In genomic region chr15:50315814-50316630, GRCh38 we compare ENCODE assay signal across 9 cellular contexts. TPM values are rescaled to one million over a fixed set of nuclear protein-coding genes. Genes with fewer than 3 reads are reported as not detected.
DNase-seq lines count a peak whose midpoint lies in the region; ATAC-seq, FAIRE-seq and TF ChIP-seq lines count a peak whose summit lies in the region.
"Had no signal": no experiment of that assay in that cellular context is flagged by ENCODE, and none has a peak within 500 bp of the region (broad histone marks: within the 10 kb centered on the region; RNA-seq: fewer than 3 reads in every experiment).

No MANE protein-coding gene starts in this region.

- H3K27me3 ChIP-seq in transverse colon, result no peaks in the 10 kb centered on the region

- H3K4me1 ChIP-seq in A549, result peaks cover 25% of the 10 kb centered on the region
- H3K4me1 ChIP-seq in transverse colon, result peaks cover 0 to 8% (median 0%) of the 10 kb centered on the region in 4 donors

- 26% methylated on average over 4 of the region's 4 CpGs for WGBS in A549 (ENCODE audit: missing lambda C conversion rate)
- WGBS in transverse colon (ENCODE audit: low coverage in 1 of 2), 2 donors, result 15 to 45% methylated on average over 2 to 4 of the region's 4 CpGs

- H3K27me3 Mint-ChIP-seq in activated T-helper 17 cell treated with anti-CD3 and anti-CD28 coated beads, Interleukin-2, amount 50 U/mL, for 72 hours, result no peaks in the 10 kb centered on the region
- no peaks in the 10 kb centered on the region for H3K27me3 Mint-ChIP-seq in activated T-cell treated with anti-CD3 and anti-CD28 coated beads, Interleukin-2, amount 50 U/mL, for 72 hours (ENCODE audit: low read depth)

- peak; percentile 30 to 77; a peak in 3 of 6 replicates for ATAC-seq in A549
- peak; percentile 52 for ATAC-seq in activated T-helper 17 cell treated with anti-CD3 and anti-CD28 coated beads, Interleukin-2, amount 50 U/mL, for 72 hours (replicated peaks)
- no peak for ATAC-seq in activated T-cell treated with anti-CD3 and anti-CD28 coated beads, Interleukin-2, amount 50 U/mL, for 72 hours (replicated peaks in 1 of 2)

- H3K4me3 ChIP-seq in A549 (no peak overlapping the region), GM12864 (ENCODE audit: low read depth, low read length) (no peak overlapping the region), transverse colon (no peak overlapping the region)

- TF ChIP-seq RAD21 in A549 (conservative IDR thresholded peaks at IDR 0.05 in 1 of 2, IDR thresholded peaks at IDR 0.05 in 1 of 2), result peak; percentile 92 to 96

- CTCF ChIA-PET in A549 (lab: Yijun Ruan, JAX), result interaction anchor here (0.6 to 5.4 kb wide), 53 partner anchors 9 to 1459 kb away, joined by 3 to 67 read pairs (median 5); partner anchors contain the start of gene SLC27A2

- H3K4me1 Mint-ChIP-seq in activated T-helper 17 cell treated with anti-CD3 and anti-CD28 coated beads, Interleukin-2, amount 50 U/mL, for 72 hours, result peaks cover 19% of the 10 kb centered on the region
- peaks cover 24% of the 10 kb centered on the region for H3K4me1 Mint-ChIP-seq in activated T-cell treated with anti-CD3 and anti-CD28 coated beads, Interleukin-2, amount 50 U/mL, for 72 hours (ENCODE audit: low read depth)

- peak; percentile 97 for FAIRE-seq in A549 (lab: Jason Lieb, UNC)

- H3K9me3 ChIP-seq in A549, result no peaks in the 10 kb centered on the region
- H3K9me3 ChIP-seq in transverse colon, result no peaks in the 10 kb centered on the region

- H3K4me3 Mint-ChIP-seq in activated T-helper 17 cell treated with anti-CD3 and anti-CD28 coated beads, Interleukin-2, amount 50 U/mL, for 72 hours, result no peak overlapping the region
- no peak overlapping the region for H3K4me3 Mint-ChIP-seq in activated T-cell treated with anti-CD3 and anti-CD28 coated beads, Interleukin-2, amount 50 U/mL, for 72 hours

- H3K27ac ChIP-seq in A549 (peak overlapping the region; percentile 11 to 56; a peak in 4 of 6 replicates), transverse colon (no peak overlapping the region)
- H3K27ac ChIP-seq: epithelial cell of prostate had no signal

- H3K9me3 Mint-ChIP-seq in activated T-helper 17 cell treated with anti-CD3 and anti-CD28 coated beads, Interleukin-2, amount 50 U/mL, for 72 hours, result no peaks in the 10 kb centered on the region
- no peaks in the 10 kb centered on the region for H3K9me3 Mint-ChIP-seq in activated T-cell treated with anti-CD3 and anti-CD28 coated beads, Interleukin-2, amount 50 U/mL, for 72 hours

- TF ChIP-seq POLR2A in A549 (IDR thresholded peaks at IDR 0.05; ENCODE audit: low read length) (no peak), transverse colon (IDR thresholded peaks at IDR 0.05) (no peak)

- TF ChIP-seq EP300 in A549 (IDR thresholded peaks at IDR 0.05), result no peak
- no peak for TF ChIP-seq EP300 in transverse colon (IDR thresholded peaks at IDR 0.05; ENCODE audit: low read depth)

- peak overlapping the region; percentile 29; the same call in 2 of the 3 replicates for H3K4me2 ChIP-seq in A549

- in situ Hi-C loops in transverse colon (cut with MboI; ENCODE audit: low pct_ligation_motif_present in 1 of 4, low pct_unique_long_range_greater_than_20kb in 1 of 4, low sequenced_read_pairs in 3 of 4), result loop anchor here in 1 of 4 donors (10.0 kb wide), 1 partner anchor 141 kb away; no protein-coding TSS in a partner anchor

- intact Hi-C loops in transverse colon (cut with DNase I; ENCODE audit: low total_unique reads), result no loop called here

- peak; percentile 94 for TF ChIP-seq CTCF in A549 (IDR thresholded peaks at IDR 0.05)
- peak; percentile 43 for TF ChIP-seq CTCF in GM12864 (IDR thresholded peaks at IDR 0.05; ENCODE audit: low read depth, low read length, missing control alignments)
- peak; percentile 62 to 76 (median 69) for TF ChIP-seq CTCF in transverse colon (IDR thresholded peaks at IDR 0.05)

- POLR2A ChIA-PET in A549 (lab: Yijun Ruan, JAX), result interaction anchor here (0.7 to 1.1 kb wide), 2 partner anchors 150 to 168 kb away, joined by 3 to 4 read pairs; no protein-coding TSS in a partner anchor

- DNase-seq in A549 (ENCODE audit: low read depth in 1 of 2, low spot score in 1 of 2), result peak; percentile 25 to 65
- peak; percentile 16 for DNase-seq in GM12864 (ENCODE audit: low read depth)
- peak; percentile 11 for DNase-seq in NCI-H1694 (lab: John Stamatoyannopoulos, UW)
- peak; percentile 60 for DNase-seq in inferior parietal cortex (ENCODE audit: extremely low spot score)
- no peak for DNase-seq in transverse colon
- no peak for DNase-seq in activated T-cell treated with anti-CD3 and anti-CD28 coated beads, Interleukin-2, amount 50 U/mL, for 72 hours
- no peak for DNase-seq in ecto neural progenitor cell (ENCODE audit: low spot score)

- no peaks in the 10 kb centered on the region for H3K36me3 ChIP-seq in transverse colon

- no peak overlapping the region for H3K27ac Mint-ChIP-seq in activated T-helper 17 cell treated with anti-CD3 and anti-CD28 coated beads, Interleukin-2, amount 50 U/mL, for 72 hours
- no peak overlapping the region for H3K27ac Mint-ChIP-seq in activated T-cell treated with anti-CD3 and anti-CD28 coated beads, Interleukin-2, amount 50 U/mL, for 72 hours

- peaks cover under 1% of the 10 kb centered on the region for H3K36me3 Mint-ChIP-seq in activated T-helper 17 cell treated with anti-CD3 and anti-CD28 coated beads, Interleukin-2, amount 50 U/mL, for 72 hours (ENCODE audit: low read depth)
- no peaks in the 10 kb centered on the region for H3K36me3 Mint-ChIP-seq in activated T-cell treated with anti-CD3 and anti-CD28 coated beads, Interleukin-2, amount 50 U/mL, for 72 hours (ENCODE audit: insufficient read depth in 2 of 2)

TF ChIP-seq in A549, 52 proteins besides CTCF, POLR2A, EP300 and RAD21:
- TF ChIP-seq HOXB5 (CRISPR knock-in tag; IDR thresholded peaks at IDR 0.05), result no peak
- peak; percentile 82 for TF ChIP-seq SMC3 (IDR thresholded peaks at IDR 0.05)

RNA-seq across cellular contexts. Expression of gene GABPB1, which starts 39.0 kb away (rescaled TPM):
- polyA plus RNA-seq in A549 (2011; rRNA removed), result 53.9 and 55.1 TPM in 2 replicates
- 24.9 and 25.7 TPM in 2 replicates for polyA plus RNA-seq in A549 (2012; cell fraction: cytosol; rRNA removed)
- 17.0 and 21.7 TPM in 2 replicates for polyA plus RNA-seq in A549 (2012; cell fraction: nucleus; rRNA removed)
- 23.0 to 28.9 TPM (median 23.7 TPM) in 3 replicates for polyA plus RNA-seq in A549 (2017; fragmentation: RNase III; extraction: RNeasy Plus Mini Kit Qiagen cat#74134 plus additional on column Dnase treatment)
- polyA minus RNA-seq in A549 (2011; rRNA and poly(A)+ RNA removed), result 37.1 and 48.1 TPM in 2 replicates
- total RNA-seq in activated T-helper 17 cell treated with anti-CD3 and anti-CD28 coated beads, Interleukin-2, amount 50 U/mL, for 72 hours, result 10 to 100 TPM; 30.9 to 31.2 TPM
- total RNA-seq in transverse colon, result 10 to 100 TPM in 2 of 4 donors, 1 to 10 TPM in 2; 2.2 to 21.4 (median 13.1) TPM
- total RNA-seq in activated T-cell treated with anti-CD3 and anti-CD28 coated beads, Interleukin-2, amount 50 U/mL, for 72 hours, result 10 to 100 TPM; 51.6 to 56.4 TPM

RNA-seq across cellular contexts. Expression of gene HDC, which starts 50.5 kb away (rescaled TPM):
- 0.13 and 0.16 TPM in 2 replicates for polyA plus RNA-seq in A549 (2011; rRNA removed)
- 0.11 and 0.16 TPM in 2 replicates for polyA plus RNA-seq in A549 (2012; cell fraction: cytosol; rRNA removed)
- polyA plus RNA-seq in A549 (2012; cell fraction: nucleus; rRNA removed), result 0.66 and 0.92 TPM in 2 replicates
- 0.07 to 0.18 TPM (median 0.09 TPM) in 3 replicates for polyA plus RNA-seq in A549 (2017; fragmentation: RNase III; extraction: RNeasy Plus Mini Kit Qiagen cat#74134 plus additional on column Dnase treatment)
- not detected in 2 replicates for polyA minus RNA-seq in A549 (2011; rRNA and poly(A)+ RNA removed)
- 1 to 10 TPM in 1 of 2 donors, not detected in 1; 1.2 TPM for total RNA-seq in activated T-helper 17 cell treated with anti-CD3 and anti-CD28 coated beads, Interleukin-2, amount 50 U/mL, for 72 hours
- total RNA-seq in transverse colon, result under 1 TPM in 2 of 4 donors, not detected in 2; 0.14 to 0.64 TPM
- total RNA-seq in activated T-cell treated with anti-CD3 and anti-CD28 coated beads, Interleukin-2, amount 50 U/mL, for 72 hours, result 1 to 10 TPM; 1.1 to 1.7 TPM

Comparison
In these comparisons a context has a peak if more than half of its experiments do, and no peak if none do; other contexts are left out.
1. ATAC-seq: peak in A549 (2 of 2) and activated T-helper 17 cell treated with anti-CD3 and anti-CD28 coated beads, Interleukin-2, amount 50 U/mL, for 72 hours (single experiment); none in activated T-cell treated with anti-CD3 and anti-CD28 coated beads, Interleukin-2, amount 50 U/mL, for 72 hours (0 of 2).
2. DNase-seq: peak in A549 (2 of 2), GM12864 (single experiment), NCI-H1694 (single experiment) and inferior parietal cortex (single experiment); none in transverse colon (single experiment), activated T-cell treated with anti-CD3 and anti-CD28 coated beads, Interleukin-2, amount 50 U/mL, for 72 hours (0 of 2) and ecto neural progenitor cell (single experiment).
3. H3K27ac ChIP-seq: peak in A549 (2 of 2); none in transverse colon (0 of 4).
4. CTCF ChIP-seq: peak in every context shown above with its lines; median percentile 94 in A549; 69 in transverse colon; 43 in GM12864.